11 cellular contexts compared by ENCODE assay signal in the genomic region with DNA sequence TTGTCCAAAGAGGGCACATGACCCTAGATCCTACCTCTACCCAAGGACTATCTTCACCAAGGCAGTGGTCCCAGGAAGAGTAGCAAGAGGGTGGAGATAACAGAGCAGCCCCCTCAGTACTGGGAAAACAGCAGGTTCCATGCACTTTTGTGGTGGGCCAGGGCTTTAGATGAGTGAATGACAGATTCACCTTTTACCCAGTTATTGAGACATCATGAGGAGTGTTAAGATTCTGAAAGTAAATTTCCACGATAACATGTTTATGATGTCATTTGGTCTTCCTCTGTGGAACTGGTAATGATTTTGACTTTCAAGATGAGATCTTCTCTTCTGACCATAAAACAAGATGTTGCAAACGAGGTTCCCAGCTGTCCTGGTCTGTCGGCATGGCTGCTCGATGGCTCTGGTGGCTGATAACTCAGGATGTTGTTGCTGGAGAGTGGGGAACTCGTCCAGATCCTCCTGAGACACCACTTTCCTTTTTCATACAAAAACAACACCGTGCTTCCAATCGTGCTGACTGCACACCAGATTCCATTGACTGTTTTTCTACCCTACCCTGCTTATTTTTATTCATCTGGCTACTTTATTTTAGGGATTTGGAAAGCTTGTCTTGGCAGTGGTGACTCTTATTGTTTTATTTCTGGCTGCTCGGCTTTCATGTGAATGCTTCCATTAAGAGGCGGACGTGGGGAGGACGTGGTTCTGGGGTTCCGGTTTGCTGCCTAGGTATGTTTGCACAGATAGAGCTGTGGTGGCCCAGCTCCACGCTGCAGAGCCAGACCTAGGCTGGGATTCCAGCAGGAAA.
A peak's percentile ranks its signal among the peaks of the same experiment; 100 is the strongest.
DNase-seq lines count a peak whose midpoint lies in the region; ATAC-seq and TF ChIP-seq lines count a peak whose summit lies in the region.
"Had no signal": no experiment of that assay in that cellular context is flagged by ENCODE, and none has a peak within 500 bp of the region (broad histone marks: within the 10 kb centered on the region; RNA-seq: fewer than 3 reads in every experiment).

No MANE protein-coding gene starts in this region.

- intact Hi-C loops in breast epithelium (cut with DNase I; ENCODE audit: low total_unique reads): no loop called here
- intact Hi-C loops in MCF 10A (cut with micrococcal nuclease): no loop called here
- intact Hi-C loops in naive thymus-derived CD4-positive, alpha-beta T cell (cut with micrococcal nuclease): no loop called here
- intact Hi-C loops in vagina (cut with DNase I): no loop called here

- no peak for TF ChIP-seq POLR2A in breast epithelium (IDR thresholded peaks at IDR 0.05)
- no peak for TF ChIP-seq POLR2A in vagina (IDR thresholded peaks at IDR 0.05)

- H3K4me1 Mint-ChIP-seq in MCF 10A (ENCODE audit: insufficient read depth, unreplicated experiment): peaks cover 35% of the 10 kb centered on the region
- H3K4me1 Mint-ChIP-seq in naive thymus-derived CD4-positive, alpha-beta T cell: peaks cover 31 to 71% (median 57%) of the 10 kb centered on the region in 7 donors

- peaks cover 9% of the 10 kb centered on the region for H3K36me3 Mint-ChIP-seq in MCF 10A (ENCODE audit: insufficient read depth, unreplicated experiment)
- peaks cover 0 to 11% (median 6%) of the 10 kb centered on the region in 5 donors for H3K36me3 Mint-ChIP-seq in naive thymus-derived CD4-positive, alpha-beta T cell

- no TSS peak for BruUV-seq in MCF 10A (replicated peaks; lab: Mats Ljungman, UMichigan)

- H3K36me3 ChIP-seq in breast epithelium (no peaks in the 10 kb centered on the region), esophagus (ENCODE audit: control insufficient read depth in 2 of 2, insufficient read depth in 2 of 2, low read length in 1 of 2) (no peaks in the 10 kb centered on the region), vagina (no peaks in the 10 kb centered on the region)
- H3K36me3 ChIP-seq in naive thymus-derived CD4-positive, alpha-beta T cell (ENCODE audit: control insufficient read depth in 2 of 3, insufficient read depth in 3 of 3, low read length in 3 of 3): no peaks in the 10 kb centered on the region
- H3K36me3 ChIP-seq: HAP-1 had no signal

- H3K4me1 ChIP-seq in breast epithelium: peaks cover 4 to 10% of the 10 kb centered on the region in 2 donors
- H3K4me1 ChIP-seq in esophagus (ENCODE audit: control insufficient read depth in 2 of 2, insufficient read depth in 2 of 2, low read length in 1 of 2): peaks cover 5 to 6% of the 10 kb centered on the region in 2 donors
- H3K4me1 ChIP-seq in naive thymus-derived CD4-positive, alpha-beta T cell (ENCODE audit: control insufficient read depth in 2 of 2, insufficient read depth in 2 of 2, low read length in 2 of 2): peaks cover 0 to 6% of the 10 kb centered on the region in 2 donors
- H3K4me1 ChIP-seq in vagina: peaks cover 53% of the 10 kb centered on the region
- H3K4me1 ChIP-seq: HAP-1 had no signal

- POLR2A ChIA-PET in MCF 10A (lab: Yijun Ruan, JAX): interaction anchor here (1.3 kb wide), 1 partner anchor 11 kb away, joined by 3 read pairs; no protein-coding TSS in a partner anchor
- POLR2A ChIA-PET in naive thymus-derived CD4-positive, alpha-beta T cell (lab: Charles Lee): no interaction called here

- no peaks in the 10 kb centered on the region for H3K27me3 Mint-ChIP-seq in MCF 10A (ENCODE audit: insufficient read depth, unreplicated experiment)
- no peaks in the 10 kb centered on the region for H3K27me3 Mint-ChIP-seq in naive thymus-derived CD4-positive, alpha-beta T cell

- H3K9me3 ChIP-seq in breast epithelium (no peaks in the 10 kb centered on the region), esophagus (ENCODE audit: control insufficient read depth in 2 of 2, insufficient read depth in 1 of 2, low read depth in 1 of 2, low read length in 1 of 2) (no peaks in the 10 kb centered on the region), vagina (no peaks in the 10 kb centered on the region)
- H3K9me3 ChIP-seq in naive thymus-derived CD4-positive, alpha-beta T cell (ENCODE audit: control insufficient read depth in 2 of 3, low read length in 3 of 3): no peaks in the 10 kb centered on the region
- H3K9me3 ChIP-seq: HAP-1 had no signal

- no peak for DNase-seq in breast epithelium (ENCODE audit: low spot score in 2 of 2)
- DNase-seq in MCF 10A (ENCODE audit: unreplicated experiment): no peak
- no peak for DNase-seq in naive thymus-derived CD4-positive, alpha-beta T cell
- DNase-seq in vagina (ENCODE audit: extremely low spot score in 2 of 2): no peak
- DNase-seq in NCI-H2107 treated with DMSO at 0.1 percent for 48 hours (lab: John Stamatoyannopoulos, UW; ENCODE audit: unreplicated experiment): no peak
- DNase-seq: NCI-H524 treated with DMSO at 0.1 percent for 48 hours, T1000 had no signal

- TF ChIP-seq CTCF in breast epithelium (IDR thresholded peaks at IDR 0.05): no peak
- no peak for TF ChIP-seq CTCF in MCF 10A (IDR thresholded peaks at IDR 0.05; ENCODE audit: unreplicated experiment)
- no peak for TF ChIP-seq CTCF in vagina (IDR thresholded peaks at IDR 0.05)

- no peaks in the 10 kb centered on the region for H3K27me3 ChIP-seq in breast epithelium
- no peaks in the 10 kb centered on the region for H3K27me3 ChIP-seq in esophagus (ENCODE audit: control insufficient read depth in 1 of 2, insufficient read depth in 2 of 2, low read length in 2 of 2)
- no peaks in the 10 kb centered on the region for H3K27me3 ChIP-seq in naive thymus-derived CD4-positive, alpha-beta T cell (ENCODE audit: control insufficient read depth in 2 of 2, insufficient read depth in 2 of 2, low read length in 2 of 2)
- no peaks in the 10 kb centered on the region for H3K27me3 ChIP-seq in vagina

- H3K9me3 Mint-ChIP-seq in MCF 10A (ENCODE audit: unreplicated experiment): peaks cover 10% of the 10 kb centered on the region
- H3K9me3 Mint-ChIP-seq in naive thymus-derived CD4-positive, alpha-beta T cell: peaks cover 0 to 1% (median 0%) of the 10 kb centered on the region in 11 donors

- H3K4me3 ChIP-seq in breast epithelium (peak overlapping the region; percentile 13 to 57 (median 40)), esophagus (ENCODE audit: low read depth in 1 of 2, low read length in 2 of 2) (no peak overlapping the region), vagina (no peak overlapping the region)
- H3K4me3 ChIP-seq in naive thymus-derived CD4-positive, alpha-beta T cell (ENCODE audit: low read length): no peak overlapping the region
- H3K4me3 ChIP-seq: HAP-1 had no signal

- WGBS in esophagus, 2 donors: 55 to 70% methylated on average over 13 of the region's 13 CpGs

- ATAC-seq in naive thymus-derived CD4-positive, alpha-beta T cell: no peak
- ATAC-seq in GM18867 (IDR thresholded peaks at IDR 0.05; ENCODE audit: unreplicated experiment): no peak
- no peak for ATAC-seq in SK-N-SH treated with all-trans-retinoic acid at 6 μM for 48 hours

- H3K27ac ChIP-seq in breast epithelium: peak overlapping the region; percentile 69 to 87
- peak overlapping the region; percentile 49 to 53 for H3K27ac ChIP-seq in esophagus (ENCODE audit: low read depth in 2 of 2, low read length in 1 of 2)
- H3K27ac ChIP-seq in naive thymus-derived CD4-positive, alpha-beta T cell (ENCODE audit: low read depth, low read length): no peak overlapping the region
- peak overlapping the region; percentile 28 for H3K27ac ChIP-seq in vagina

- no peak overlapping the region for H3K4me3 Mint-ChIP-seq in MCF 10A (ENCODE audit: unreplicated experiment)
- peak overlapping the region in 7 of 10 donors; percentile 11 to 50 (median 32) for H3K4me3 Mint-ChIP-seq in naive thymus-derived CD4-positive, alpha-beta T cell

- no peak overlapping the region for H3K27ac Mint-ChIP-seq in MCF 10A (ENCODE audit: low read depth, unreplicated experiment)
- peak overlapping the region in 2 of 9 donors; percentile 43 to 65 for H3K27ac Mint-ChIP-seq in naive thymus-derived CD4-positive, alpha-beta T cell

- CTCF ChIA-PET in MCF 10A (lab: Yijun Ruan, JAX): interaction anchor here (0.7 to 1.0 kb wide), 4 partner anchors 11 to 147 kb away, joined by 3 to 5 read pairs (median 4); no protein-coding TSS in a partner anchor
- CTCF ChIA-PET in naive thymus-derived CD4-positive, alpha-beta T cell (lab: Charles Lee): no interaction called here

TF ChIP-seq in SK-N-SH treated with all-trans-retinoic acid at 6 μM for 48 hours, 23 proteins besides CTCF, POLR2A, EP300 and RAD21 (continues in another document):
- TF ChIP-seq TOX (CRISPR knock-in tag; IDR thresholded peaks at IDR 0.05; ENCODE audit: borderline replicate concordance): no peak
- TF ChIP-seq ISL1 (CRISPR knock-in tag; IDR thresholded peaks at IDR 0.05): no peak
- TF ChIP-seq, protein P1, sequence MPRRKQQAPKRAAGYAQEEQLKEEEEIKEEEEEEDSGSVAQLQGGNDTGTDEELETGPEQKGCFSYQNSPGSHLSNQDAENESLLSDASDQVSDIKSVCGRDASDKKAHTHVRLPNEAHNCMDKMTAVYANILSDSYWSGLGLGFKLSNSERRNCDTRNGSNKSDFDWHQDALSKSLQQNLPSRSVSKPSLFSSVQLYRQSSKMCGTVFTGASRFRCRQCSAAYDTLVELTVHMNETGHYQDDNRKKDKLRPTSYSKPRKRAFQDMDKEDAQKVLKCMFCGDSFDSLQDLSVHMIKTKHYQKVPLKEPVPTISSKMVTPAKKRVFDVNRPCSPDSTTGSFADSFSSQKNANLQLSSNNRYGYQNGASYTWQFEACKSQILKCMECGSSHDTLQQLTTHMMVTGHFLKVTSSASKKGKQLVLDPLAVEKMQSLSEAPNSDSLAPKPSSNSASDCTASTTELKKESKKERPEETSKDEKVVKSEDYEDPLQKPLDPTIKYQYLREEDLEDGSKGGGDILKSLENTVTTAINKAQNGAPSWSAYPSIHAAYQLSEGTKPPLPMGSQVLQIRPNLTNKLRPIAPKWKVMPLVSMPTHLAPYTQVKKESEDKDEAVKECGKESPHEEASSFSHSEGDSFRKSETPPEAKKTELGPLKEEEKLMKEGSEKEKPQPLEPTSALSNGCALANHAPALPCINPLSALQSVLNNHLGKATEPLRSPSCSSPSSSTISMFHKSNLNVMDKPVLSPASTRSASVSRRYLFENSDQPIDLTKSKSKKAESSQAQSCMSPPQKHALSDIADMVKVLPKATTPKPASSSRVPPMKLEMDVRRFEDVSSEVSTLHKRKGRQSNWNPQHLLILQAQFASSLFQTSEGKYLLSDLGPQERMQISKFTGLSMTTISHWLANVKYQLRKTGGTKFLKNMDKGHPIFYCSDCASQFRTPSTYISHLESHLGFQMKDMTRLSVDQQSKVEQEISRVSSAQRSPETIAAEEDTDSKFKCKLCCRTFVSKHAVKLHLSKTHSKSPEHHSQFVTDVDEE (CRISPR knock-in tag; IDR thresholded peaks at IDR 0.05): no peak
- no peak for TF ChIP-seq BACH2 (CRISPR knock-in tag; IDR thresholded peaks at IDR 0.05; ENCODE audit: borderline replicate concordance)
- no peak for TF ChIP-seq ZC3H10 (CRISPR knock-in tag; IDR thresholded peaks at IDR 0.05)

Comparison
In these comparisons a context has a peak if more than half of its experiments do, and no peak if none do; other contexts are left out.
1. H3K4me3 ChIP-seq: peak in breast epithelium (3 of 3); none in esophagus (0 of 2), naive thymus-derived CD4-positive, alpha-beta T cell (single experiment) and vagina (0 of 2).